ENCODE assay signal across 8 cellular contexts in the genomic region with DNA sequence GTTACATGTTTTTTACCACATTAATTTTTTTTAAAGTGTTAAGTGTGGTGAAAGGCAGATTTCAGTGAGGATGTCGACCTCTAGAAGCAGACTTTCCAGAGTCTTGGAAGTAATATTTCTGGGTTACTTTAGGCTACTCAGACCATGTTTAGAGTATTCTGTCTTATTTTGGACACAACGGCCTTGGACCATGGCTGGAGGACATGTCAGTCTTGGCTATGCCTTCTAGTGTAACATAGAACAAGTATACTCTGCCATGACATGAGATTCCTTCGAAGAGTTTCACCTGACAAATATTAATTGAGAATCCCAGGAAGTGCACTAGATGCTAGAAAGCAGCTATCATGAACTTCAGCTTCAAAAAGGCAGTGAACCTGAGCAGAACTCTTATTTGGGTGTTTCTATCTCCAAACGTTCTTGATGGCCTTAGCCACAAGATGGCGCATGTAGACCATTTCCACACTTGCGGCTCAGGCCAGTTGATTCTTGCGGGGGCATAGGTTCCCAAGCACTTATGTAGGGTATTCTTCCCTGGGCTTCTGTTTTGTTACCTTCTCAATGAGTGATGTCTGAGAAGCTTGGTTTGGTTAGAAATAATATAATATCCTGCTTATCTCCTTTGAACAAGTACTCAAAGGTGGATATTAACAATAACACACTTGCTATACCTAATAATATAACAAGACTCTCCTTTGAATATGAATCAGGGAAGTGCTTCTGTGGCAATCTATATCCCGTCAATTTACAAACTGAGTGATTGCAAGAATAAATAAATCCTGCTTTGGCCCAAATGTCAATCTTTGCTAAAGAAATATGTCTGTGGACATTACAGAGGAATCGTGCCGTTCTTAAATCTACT.
A peak's percentile ranks its signal among the peaks of the same experiment; 100 is the strongest.
DNase-seq lines count a peak whose midpoint lies in the region; ATAC-seq and TF ChIP-seq lines count a peak whose summit lies in the region.

No MANE protein-coding gene starts in this region.

- no peaks in the 10 kb centered on the region for H3K9me3 ChIP-seq in endodermal cell (ENCODE audit: control insufficient read depth, low read length)
- no peaks in the 10 kb centered on the region for H3K9me3 ChIP-seq in muscle layer of colon (ENCODE audit: low read length)

- no peaks in the 10 kb centered on the region for H3K36me3 Mint-ChIP-seq in CD14-positive monocyte
- H3K36me3 Mint-ChIP-seq in endodermal cell (ENCODE audit: low read depth), result no peaks in the 10 kb centered on the region

- no peak overlapping the region for H3K4me3 Mint-ChIP-seq in CD14-positive monocyte
- no peak overlapping the region for H3K4me3 Mint-ChIP-seq in endodermal cell

- H3K36me3 ChIP-seq in endodermal cell (ENCODE audit: control insufficient read depth, insufficient read depth, low read length) (no peaks in the 10 kb centered on the region), muscle layer of colon (ENCODE audit: insufficient read depth, low read length) (no peaks in the 10 kb centered on the region)

- H3K4me1 Mint-ChIP-seq in CD14-positive monocyte, result peaks cover 12% of the 10 kb centered on the region
- H3K4me1 Mint-ChIP-seq in endodermal cell, result peaks cover 36% of the 10 kb centered on the region

- H3K4me1 ChIP-seq in endodermal cell (ENCODE audit: control insufficient read depth, insufficient read depth, low read length) (peaks cover 21% of the 10 kb centered on the region), muscle layer of colon (ENCODE audit: insufficient read depth, low read length) (peaks cover 20% of the 10 kb centered on the region)

- H3K27ac Mint-ChIP-seq in CD14-positive monocyte (peak overlapping the region in 1 of 7 donors; percentile 16), endodermal cell (no peak overlapping the region)

- H3K27ac ChIP-seq in endodermal cell (ENCODE audit: low read depth, low read length) (no peak overlapping the region), muscle layer of colon (ENCODE audit: low read depth, low read length) (peak overlapping the region; percentile 42)

- intact Hi-C loops in CD14-positive monocyte (cut with micrococcal nuclease), result loop anchor here (10.0 kb wide), 3 partner anchors 138 to 608 kb away; partner anchors contain the start of gene STAM2 (in 1 of the 2)

- H3K27me3 Mint-ChIP-seq in CD14-positive monocyte (ENCODE audit: low read depth in 3 of 3) (peaks cover 0 to 2% (median 0%) of the 10 kb centered on the region in 3 donors), endodermal cell (ENCODE audit: insufficient read depth) (no peaks in the 10 kb centered on the region)

- 49 to 68% methylated on average over 6 to 10 of the region's 10 CpGs for WGBS in endodermal cell (ENCODE audit: insufficient coverage in 1 of 2, insufficient read length in 1 of 2), 2 experiments

- DNase-seq in CD14-positive monocyte (ENCODE audit: low spot score) (peak; percentile 58), NCI-H510A (lab: John Stamatoyannopoulos, UW) (peak; percentile 8), endodermal cell (peak; percentile 92)
- DNase-seq in activated CD4-positive, alpha-beta T cell treated with anti-CD3 and anti-CD28 coated beads, Interleukin-2, amount 50 U/mL, for 48 hours, result peak; percentile 50 to 64
- peak; percentile 18 to 29 for DNase-seq in stimulated activated CD8-positive, alpha-beta memory T cell treated with anti-CD3 and anti-CD28 coated beads, Interleukin-7, amount 100 ng/mL, for 48 hours (ENCODE audit: extremely low read depth in 1 of 2, low read depth in 1 of 2)

- TF ChIP-seq CTCF in CD14-positive monocyte (IDR thresholded peaks at IDR 0.05), result peak; percentile 85
- TF ChIP-seq CTCF in endodermal cell (conservative IDR thresholded peaks at IDR 0.05), result peak; percentile 91

- H3K27me3 ChIP-seq in endodermal cell (ENCODE audit: control insufficient read depth, insufficient read depth, low read length, poor library complexity, severe bottlenecking) (no peaks in the 10 kb centered on the region), muscle layer of colon (ENCODE audit: control insufficient read depth in 1 of 2, insufficient read depth in 2 of 2, low read length in 2 of 2) (no peaks in the 10 kb centered on the region)

- no peak overlapping the region for H3K4me3 ChIP-seq in endodermal cell (ENCODE audit: low read length)
- H3K4me3 ChIP-seq in muscle layer of colon (ENCODE audit: low read depth in 1 of 2, low read length in 2 of 2), result no peak overlapping the region

- ATAC-seq in GM19023 (IDR thresholded peaks at IDR 0.05; ENCODE audit: unreplicated experiment), result peak; percentile 87
- peak; percentile 85 for ATAC-seq in HG03280 (IDR thresholded peaks at IDR 0.05; ENCODE audit: unreplicated experiment)

- H3K9ac ChIP-seq in endodermal cell (ENCODE audit: extremely low read depth, low read length, poor library complexity, severe bottlenecking), result no peak overlapping the region
- H3K9ac ChIP-seq in muscle layer of colon (ENCODE audit: low read length), result no peak overlapping the region

- H3K9me3 Mint-ChIP-seq in CD14-positive monocyte (no peaks in the 10 kb centered on the region), endodermal cell (no peaks in the 10 kb centered on the region)

Comparison
In these comparisons a context has a peak if more than half of its experiments do, and no peak if none do; other contexts are left out.
1. DNase-seq: peak in every context shown above with its lines; median percentile 92 in endodermal cell; 58 in CD14-positive monocyte; 57 in activated CD4-positive, alpha-beta T cell treated with anti-CD3 and anti-CD28 coated beads, Interleukin-2, amount 50 U/mL, for 48 hours; 24 in stimulated activated CD8-positive, alpha-beta memory T cell treated with anti-CD3 and anti-CD28 coated beads, Interleukin-7, amount 100 ng/mL, for 48 hours; 8 in NCI-H510A.